Comparison of ENCODE assay signal across 8 cellular contexts in genomic region chr22:25403284-25403606, GRCh38.
DNase-seq lines count a peak whose midpoint lies in the region; ATAC-seq lines count a peak whose summit lies in the region.

No MANE protein-coding gene starts in this region.

- H3K27ac ChIP-seq in thymus (ENCODE audit: low read depth) (peak overlapping the region; percentile 60), trophoblast cell (ENCODE audit: low read depth, low read length) (no peak overlapping the region)

- 45% methylated on average over 6 of the region's 6 CpGs for WGBS in thymus
- WGBS in trophoblast cell (ENCODE audit: extremely low coverage, insufficient coverage, insufficient read length): no CpG with 5 or more reads among the region's 6 CpGs

- no peak overlapping the region for H2AFZ ChIP-seq in trophoblast cell (ENCODE audit: insufficient read depth, low read length, poor library complexity)

- no peaks in the 10 kb centered on the region for H3K9me3 ChIP-seq in thymus (ENCODE audit: control insufficient read depth)
- H3K9me3 ChIP-seq in trophoblast cell (ENCODE audit: insufficient read depth, low read depth, low read length): no peaks in the 10 kb centered on the region

- no peak overlapping the region for H2BK5ac ChIP-seq in trophoblast cell (ENCODE audit: low read depth, low read length, poor library complexity)

- no peak overlapping the region for H4K12ac ChIP-seq in trophoblast cell (ENCODE audit: low read depth, low read length)

- no peak overlapping the region for H2BK120ac ChIP-seq in trophoblast cell (ENCODE audit: insufficient read depth, low read length, poor library complexity)

- H3K4ac ChIP-seq in trophoblast cell (ENCODE audit: low read depth, low read length): no peak overlapping the region

- H3K27me3 Mint-ChIP-seq in activated CD4-positive, alpha-beta T cell treated with anti-CD3 and anti-CD28 coated beads, Interleukin-2, amount 10 ng/mL, durations not matched to agents 24 days and 14 days: no peaks in the 10 kb centered on the region
- no peaks in the 10 kb centered on the region for H3K27me3 Mint-ChIP-seq in activated naive CD8-positive, alpha-beta T cell

- no peak for ATAC-seq in HG03439 (IDR thresholded peaks at IDR 0.05; ENCODE audit: unreplicated experiment)

- H3K4me3 ChIP-seq in thymus (ENCODE audit: low read length): peak overlapping the region; percentile 92
- no peak overlapping the region for H3K4me3 ChIP-seq in trophoblast cell (ENCODE audit: low read depth, low read length)

- no peak overlapping the region for H3K18ac ChIP-seq in trophoblast cell (ENCODE audit: low read length)

- intact Hi-C loops in activated CD4-positive, alpha-beta T cell treated with anti-CD3 and anti-CD28 coated beads, Interleukin-2, amount 10 ng/mL, durations not matched to agents 24 days and 14 days (cut with micrococcal nuclease): loop anchor here (10.0 kb wide), 1 partner anchor 328 kb away; no protein-coding TSS in a partner anchor

- H3K79me1 ChIP-seq in trophoblast cell (ENCODE audit: low read length): peaks cover 2% of the 10 kb centered on the region

- H3K36me3 ChIP-seq in thymus (ENCODE audit: control insufficient read depth, insufficient read depth) (no peaks in the 10 kb centered on the region), trophoblast cell (ENCODE audit: control insufficient read depth in 1 of 2, insufficient read depth in 2 of 2, low read length in 2 of 2) (no peaks in the 10 kb centered on the region)

- H3K9ac ChIP-seq in trophoblast cell (ENCODE audit: low read length): no peak overlapping the region

- H3K4me1 Mint-ChIP-seq in activated CD4-positive, alpha-beta T cell treated with anti-CD3 and anti-CD28 coated beads, Interleukin-2, amount 10 ng/mL, durations not matched to agents 24 days and 14 days: peaks cover 29% of the 10 kb centered on the region
- peaks cover 39% of the 10 kb centered on the region for H3K4me1 Mint-ChIP-seq in activated naive CD8-positive, alpha-beta T cell (ENCODE audit: low read depth)

- H4K8ac ChIP-seq in trophoblast cell (ENCODE audit: low read depth, low read length): no peak overlapping the region

- no peak overlapping the region for H3K23ac ChIP-seq in trophoblast cell (ENCODE audit: low read length)

- H4K91ac ChIP-seq in trophoblast cell (ENCODE audit: low read depth, low read length): no peak overlapping the region

- H3K9me3 Mint-ChIP-seq in activated CD4-positive, alpha-beta T cell treated with anti-CD3 and anti-CD28 coated beads, Interleukin-2, amount 10 ng/mL, durations not matched to agents 24 days and 14 days: no peaks in the 10 kb centered on the region
- no peaks in the 10 kb centered on the region for H3K9me3 Mint-ChIP-seq in activated naive CD8-positive, alpha-beta T cell (ENCODE audit: low read depth)

- peak overlapping the region; percentile 79 for H3K27ac Mint-ChIP-seq in activated CD4-positive, alpha-beta T cell treated with anti-CD3 and anti-CD28 coated beads, Interleukin-2, amount 10 ng/mL, durations not matched to agents 24 days and 14 days
- H3K27ac Mint-ChIP-seq in activated naive CD8-positive, alpha-beta T cell: no peak overlapping the region

- no peak overlapping the region for H2BK12ac ChIP-seq in trophoblast cell (ENCODE audit: low read length)

- no peak for DNase-seq in activated CD4-positive, alpha-beta T cell treated with anti-CD3 and anti-CD28 coated beads, Interleukin-2, amount 10 ng/mL, durations not matched to agents 24 days and 14 days
- DNase-seq in activated CD4-positive, alpha-beta T cell treated with anti-CD3 and anti-CD28 coated beads for 48 hours: no peak
- peak; percentile 29 for DNase-seq in left kidney (ENCODE audit: low read depth, low spot score)
- no peak for DNase-seq in trophoblast cell
- no peak for DNase-seq in activated CD4-positive, alpha-beta T cell treated with anti-CD3 and anti-CD28 coated beads, Interleukin-2, amount 50 U/mL, for 48 hours

- no peaks in the 10 kb centered on the region for H3K27me3 ChIP-seq in thymus (ENCODE audit: control insufficient read depth, insufficient read depth)
- H3K27me3 ChIP-seq in trophoblast cell (ENCODE audit: insufficient read depth, low read length): no peaks in the 10 kb centered on the region

- H3K4me1 ChIP-seq in thymus (ENCODE audit: control insufficient read depth, insufficient read depth, low read length) (peaks cover 23% of the 10 kb centered on the region), trophoblast cell (ENCODE audit: control insufficient read depth in 1 of 2, insufficient read depth in 2 of 2, low read length in 2 of 2) (peaks cover 3 to 17% of the 10 kb centered on the region in 2 experiments)

- H2AK5ac ChIP-seq in trophoblast cell (ENCODE audit: low read length): no peak overlapping the region

- peak overlapping the region; percentile 90 for H3K4me3 Mint-ChIP-seq in activated CD4-positive, alpha-beta T cell treated with anti-CD3 and anti-CD28 coated beads, Interleukin-2, amount 10 ng/mL, durations not matched to agents 24 days and 14 days
- peak overlapping the region; percentile 94 for H3K4me3 Mint-ChIP-seq in activated naive CD8-positive, alpha-beta T cell

- H3K14ac ChIP-seq in trophoblast cell (ENCODE audit: low read length): no peak overlapping the region

- no peaks in the 10 kb centered on the region for H3K36me3 Mint-ChIP-seq in activated CD4-positive, alpha-beta T cell treated with anti-CD3 and anti-CD28 coated beads, Interleukin-2, amount 10 ng/mL, durations not matched to agents 24 days and 14 days (ENCODE audit: low read depth)
- H3K36me3 Mint-ChIP-seq in activated naive CD8-positive, alpha-beta T cell: no peaks in the 10 kb centered on the region

- peaks cover 3% of the 10 kb centered on the region for H3K79me2 ChIP-seq in trophoblast cell (ENCODE audit: control insufficient read depth, insufficient read depth, low read length, poor library complexity)

- H3K4me2 ChIP-seq in trophoblast cell (ENCODE audit: low read length): no peak overlapping the region
